16 cellular contexts compared by ENCODE assay signal in the genomic region with DNA sequence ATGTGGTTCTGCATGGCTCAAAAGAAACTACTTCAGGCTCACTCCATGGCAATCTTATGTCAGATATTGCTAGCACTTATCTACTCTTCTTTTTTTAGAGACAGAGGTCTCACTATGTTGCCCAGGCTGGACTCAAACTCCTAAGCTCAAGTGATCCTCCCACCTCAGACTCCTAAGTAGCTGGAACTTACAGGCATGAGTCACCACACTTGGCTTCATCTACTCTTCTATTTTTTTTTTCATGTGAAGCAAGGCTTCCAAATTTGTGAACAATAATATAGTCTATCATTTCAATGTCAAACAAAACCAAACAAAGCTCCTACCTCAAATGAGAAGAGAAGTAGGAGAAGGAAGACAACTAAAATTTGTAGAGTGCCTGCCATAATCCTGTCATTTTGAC. TPM values are rescaled to one million over a fixed set of nuclear protein-coding genes. Genes with fewer than 3 reads are reported as not detected.
DNase-seq lines count a peak whose midpoint lies in the region; ATAC-seq, FAIRE-seq and TF ChIP-seq lines count a peak whose summit lies in the region.
"Had no signal": no experiment of that assay in that cellular context is flagged by ENCODE, and none has a peak within 500 bp of the region (broad histone marks: within the 10 kb centered on the region; RNA-seq: fewer than 3 reads in every experiment).

No MANE protein-coding gene starts in this region.

- no peak overlapping the region for H3K9ac ChIP-seq in IMR-90 (ENCODE audit: low read depth, low read length)

- H2AK5ac ChIP-seq in IMR-90 (ENCODE audit: low read depth, low read length), result no peak overlapping the region

- no peak overlapping the region; the same call in 1 of the 2 replicates for H3K14ac ChIP-seq in IMR-90 (replicated peaks; ENCODE audit: low read depth, low read length)

- no peak overlapping the region for H3K4ac ChIP-seq in IMR-90 (ENCODE audit: low read depth, low read length)

- no TSS peak for BruUV-seq in IMR-90 (replicated peaks; lab: Mats Ljungman, UMichigan)

- no peak for TF ChIP-seq EP300 in A549 (IDR thresholded peaks at IDR 0.05)

- H3K79me1 ChIP-seq in IMR-90 (ENCODE audit: low read depth in 1 of 2, low read length in 2 of 2), result no peaks in the 10 kb centered on the region

- no peak overlapping the region for H2BK5ac ChIP-seq in IMR-90 (ENCODE audit: low read depth, low read length, poor library complexity, severe bottlenecking)

- H2AK9ac ChIP-seq in IMR-90 (replicated peaks; ENCODE audit: low read depth, low read length, poor library complexity), result no peak overlapping the region

- CTCF ChIA-PET in A549 (lab: Yijun Ruan, JAX) (interaction anchor here (0.6 to 2.0 kb wide), 5 partner anchors 7 to 890 kb away, joined by 3 to 7 read pairs (median 3); partner anchors contain the start of gene PSEN2), IMR-90 (lab: Yijun Ruan, JAX) (no interaction called here)

- dilution Hi-C loops in IMR-90 (cut with HindIII; ENCODE audit: low sequenced_read_pairs, unreplicated experiment), result no loop called here

- H3K9me3 ChIP-seq in A549 (peaks cover 5% of the 10 kb centered on the region; the same call in 1 of the 3 replicates), IMR-90 (ENCODE audit: control insufficient read depth, insufficient read depth, low read length) (no peaks in the 10 kb centered on the region), HAP-1 (no peaks in the 10 kb centered on the region)
- H3K9me3 ChIP-seq: stomach had no signal

- TF ChIP-seq RAD21 in A549 (conservative IDR thresholded peaks at IDR 0.05 in 1 of 2, IDR thresholded peaks at IDR 0.05 in 1 of 2), result no peak
- TF ChIP-seq RAD21 in IMR-90 (IDR thresholded peaks at IDR 0.05; ENCODE audit: low read length), result no peak

- no peak overlapping the region for H4K8ac ChIP-seq in IMR-90 (ENCODE audit: low read depth in 2 of 2, low read length in 2 of 2)

- intact Hi-C loops in IMR-90 (cut with micrococcal nuclease), result no loop called here

- H3K27ac ChIP-seq in A549 (no peak overlapping the region), IMR-90 (ENCODE audit: insufficient read depth, low read length) (no peak overlapping the region)
- H3K27ac ChIP-seq: stomach had no signal

- no peaks in the 10 kb centered on the region for H3K9me1 ChIP-seq in IMR-90 (ENCODE audit: insufficient read depth, low read length)

- H3K4me2 ChIP-seq in A549 (no peak overlapping the region), IMR-90 (ENCODE audit: low read depth, low read length) (no peak overlapping the region)

- no peak overlapping the region for H4K91ac ChIP-seq in IMR-90 (ENCODE audit: insufficient read depth, low read depth, low read length)

- H2BK20ac ChIP-seq in IMR-90 (ENCODE audit: low read depth, low read length), result no peak overlapping the region

- H3K18ac ChIP-seq in IMR-90 (ENCODE audit: low read depth, low read length), result no peak overlapping the region

- in situ Hi-C loops in IMR-90 (cut with MboI; ENCODE audit: low sequenced_read_pairs), result no loop called here
- in situ Hi-C loops in astrocyte of the cerebellum (cut with HindIII; ENCODE audit: low sequenced_read_pairs), result no loop called here
- in situ Hi-C loops in HAP-1 (cut with MboI; ENCODE audit: low sequenced_read_pairs), result no loop called here

- H2BK15ac ChIP-seq in IMR-90 (ENCODE audit: low read depth, low read length), result no peak overlapping the region

- no peak overlapping the region for H3K56ac ChIP-seq in IMR-90 (ENCODE audit: extremely low read depth, insufficient read depth, low read length)

- DNase-seq in A549 (ENCODE audit: low read depth in 1 of 2, low spot score in 1 of 2) (peak in 1 of 2 experiments; percentile 15), IMR-90 (peak; percentile 73), astrocyte of the cerebellum (ENCODE audit: low read depth) (peak; percentile 46), fibroblast of villous mesenchyme (ENCODE audit: low read depth) (peak; percentile 36), HUDEP-2 (lab: John Stamatoyannopoulos, UW; ENCODE audit: unreplicated experiment in 76 of 76) (no peak), DMS79 treated with DMSO at 0.1 percent for 48 hours (lab: John Stamatoyannopoulos, UW) (no peak), HAP-1 (ENCODE audit: low spot score in 2 of 2) (no peak), DMS114 treated with DMSO at 0.1 percent for 48 hours (lab: John Stamatoyannopoulos, UW; ENCODE audit: unreplicated experiment) (no peak)
- DNase-seq: activated CD4-positive, alpha-beta T cell treated with anti-CD3 and anti-CD28 coated beads for 48 hours; activated T-cell treated with anti-CD3 and anti-CD28 coated beads, Interleukin-2, amount 50 U/mL, for 24 hours; glutamatergic neuron; NCI-H2081 treated with DMSO at 0.1 percent for 48 hours; NCI-H748 treated with DMSO at 0.1 percent for 48 hours; occipital lobe; stimulated activated CD4-positive, alpha-beta T cell treated with anti-CD3 and anti-CD28 coated beads, Interleukin-12 subunit alpha, Interleukin-12 subunit beta, amount 100 ng/mL, for 4 hours; stomach had no signal

- H2AFZ ChIP-seq in IMR-90 (replicated peaks; ENCODE audit: low read length, poor library complexity), result no peak overlapping the region

- H4K20me1 ChIP-seq in IMR-90 (ENCODE audit: insufficient read depth, low read length), result no peaks in the 10 kb centered on the region

- peaks cover 31% of the 10 kb centered on the region for H3K4me1 ChIP-seq in A549
- H3K4me1 ChIP-seq in IMR-90 (ENCODE audit: control insufficient read depth, insufficient read depth, low read length), result no peaks in the 10 kb centered on the region; the same call in 1 of the 2 replicates
- peaks cover 8% of the 10 kb centered on the region for H3K4me1 ChIP-seq in HAP-1

- no peak for FAIRE-seq in A549 (lab: Jason Lieb, UNC)

- POLR2A ChIA-PET in A549 (lab: Yijun Ruan, JAX), result interaction anchor here (0.7 kb wide), 1 partner anchor 76 kb away, joined by 4 read pairs; no protein-coding TSS in a partner anchor
- POLR2A ChIA-PET in IMR-90 (lab: Charles Lee; ENCODE audit: unreplicated experiment), result no interaction called here

- no peak for TF ChIP-seq CTCF in A549 (IDR thresholded peaks at IDR 0.05)
- no peak for TF ChIP-seq CTCF in IMR-90 (conservative IDR thresholded peaks at IDR 0.05; ENCODE audit: low read depth, low read length)
- no peak for TF ChIP-seq CTCF in astrocyte of the cerebellum (IDR thresholded peaks at IDR 0.05; ENCODE audit: low read depth, low read length, missing control alignments)
- TF ChIP-seq CTCF in fibroblast of villous mesenchyme (IDR thresholded peaks at IDR 0.05; ENCODE audit: insufficient read depth, low read depth, low read length), result no peak

- no peak overlapping the region for H3K4me3 ChIP-seq in A549
- no peak overlapping the region for H3K4me3 ChIP-seq in IMR-90 (ENCODE audit: insufficient read depth, low read depth, low read length)
- H3K4me3 ChIP-seq in astrocyte of the cerebellum (ENCODE audit: low read depth, low read length), result no peak overlapping the region
- no peak overlapping the region for H3K4me3 ChIP-seq in fibroblast of villous mesenchyme (ENCODE audit: low read depth, low read length)
- no peak overlapping the region for H3K4me3 ChIP-seq in HAP-1
- H3K4me3 ChIP-seq: stomach had no signal

- H3K36me3 ChIP-seq in IMR-90 (ENCODE audit: control insufficient read depth, insufficient read depth, low read length) (no peaks in the 10 kb centered on the region), HAP-1 (replicated peaks) (no peaks in the 10 kb centered on the region)
- H3K36me3 ChIP-seq: stomach had no signal

- H2BK120ac ChIP-seq in IMR-90 (ENCODE audit: low read depth, low read length), result no peak overlapping the region

- H3K27me3 ChIP-seq in IMR-90 (ENCODE audit: control insufficient read depth, insufficient read depth, low read length) (no peaks in the 10 kb centered on the region), HAP-1 (ENCODE audit: low read depth) (no peaks in the 10 kb centered on the region)
- H3K27me3 ChIP-seq: stomach had no signal

- no peak overlapping the region for H3K23ac ChIP-seq in IMR-90 (ENCODE audit: low read depth, low read length)

- ATAC-seq in A549 (no peak), IMR-90 (ENCODE audit: low read depth) (peak; percentile 42; the same call in 1 of the 2 replicates)

- no peak overlapping the region for H4K5ac ChIP-seq in IMR-90 (ENCODE audit: low read depth, low read length)

- no peak for TF ChIP-seq POLR2A in A549 (IDR thresholded peaks at IDR 0.05; ENCODE audit: low read length)
- TF ChIP-seq POLR2A in IMR-90 (IDR thresholded peaks at IDR 0.05; ENCODE audit: low read depth, low read length), result no peak

TF ChIP-seq in A549, 52 proteins besides CTCF, POLR2A, EP300 and RAD21:
- TF ChIP-seq BHLHE40 (IDR thresholded peaks at IDR 0.05; ENCODE audit: low read depth, low read length) (no peak), FOSL2 (IDR thresholded peaks at IDR 0.05) (no peak), FOSL2 (CRISPR knock-in tag; IDR thresholded peaks at IDR 0.05) (peak; percentile 29; the same call in 1 of the 2 replicates)

TF ChIP-seq in IMR-90, 13 proteins besides CTCF, POLR2A, EP300 and RAD21:
- TF ChIP-seq FOS (IDR thresholded peaks at IDR 0.05; ENCODE audit: low read depth, low read length), result 0 out of 2 replicates have a peak, but pooled peaks have one; percentile 28
- no peak for TF ChIP-seq NFE2L2 (IDR thresholded peaks at IDR 0.05; ENCODE audit: low read depth, low read length)
- no peak for TF ChIP-seq BHLHE40 (IDR thresholded peaks at IDR 0.05; ENCODE audit: low read depth, low read length)

RNA-seq across cellular contexts. Expression of gene PSEN2, which starts 7.5 kb away (rescaled TPM):
- 24.2 and 27.9 TPM in 2 replicates for polyA plus RNA-seq in A549 (2011; rRNA removed)
- polyA plus RNA-seq in A549 (2012; cell fraction: cytosol; rRNA removed), result 24.1 and 29.9 TPM in 2 replicates
- polyA plus RNA-seq in A549 (2012; cell fraction: nucleus; rRNA removed), result 69.5 and 71.7 TPM in 2 replicates
- polyA plus RNA-seq in A549 (2017; fragmentation: RNase III; extraction: RNeasy Plus Mini Kit Qiagen cat#74134 plus additional on column Dnase treatment), result 22.0 to 23.4 TPM (median 23.4 TPM) in 3 replicates
- 39.1 and 39.8 TPM in 2 replicates for polyA minus RNA-seq in A549 (2011; rRNA and poly(A)+ RNA removed)
- total RNA-seq in IMR-90 (2012; rRNA removed), result 20.0 and 24.4 TPM in 2 replicates
- polyA plus RNA-seq in IMR-90 (2012; rRNA removed), result 14.4 and 15.0 TPM in 2 replicates
- polyA plus RNA-seq in IMR-90 (2012; cell fraction: cytosol; rRNA removed), result 10.8 and 14.7 TPM in 2 replicates
- 25.2 and 30.9 TPM in 2 replicates for polyA plus RNA-seq in IMR-90 (2012; cell fraction: nucleus; rRNA removed; ENCODE audit: low replicate concordance)
- 16.0 and 20.6 TPM in 2 replicates for total RNA-seq in fibroblast of villous mesenchyme

Comparison
In these comparisons a context has a peak if more than half of its experiments do, and no peak if none do; other contexts are left out.
1. DNase-seq: peak in IMR-90 (single experiment), astrocyte of the cerebellum (single experiment) and fibroblast of villous mesenchyme (single experiment); none in HUDEP-2 (0 of 76), DMS79 treated with DMSO at 0.1 percent for 48 hours (single experiment), HAP-1 (0 of 2) and DMS114 treated with DMSO at 0.1 percent for 48 hours (single experiment).